ENCODE assay signal across 19 cellular contexts in the genomic region with DNA sequence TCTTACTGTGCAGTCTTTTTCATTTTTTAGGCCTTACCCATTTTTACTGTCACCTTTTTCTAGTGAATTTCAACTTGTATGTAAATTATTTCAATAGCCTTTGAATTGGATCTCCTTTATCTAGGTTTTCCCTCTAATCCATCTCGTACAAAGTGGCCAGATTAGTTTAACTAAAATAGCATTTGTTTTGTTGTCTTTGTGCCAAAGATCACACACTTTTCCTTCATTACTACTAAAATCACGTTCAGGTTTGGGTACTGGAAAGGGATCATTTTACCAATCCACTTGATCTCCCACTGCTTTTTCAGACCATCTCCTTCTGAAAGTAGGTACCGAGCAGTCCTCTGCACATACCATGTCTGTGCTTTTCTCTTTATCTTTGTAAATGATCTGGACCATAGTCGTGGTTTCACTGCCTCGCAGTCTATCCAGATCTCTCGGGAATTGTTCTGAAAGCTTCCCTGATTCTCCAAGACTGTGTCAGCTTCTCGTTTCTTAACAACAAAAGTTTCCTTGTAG. TPM values are rescaled to one million over a fixed set of nuclear protein-coding genes. Genes with fewer than 3 reads are reported as not detected.
"Had no signal": no experiment of that assay in that cellular context is flagged by ENCODE, and none has a peak within 500 bp of the region (broad histone marks: within the 10 kb centered on the region; RNA-seq: fewer than 3 reads in every experiment).

No MANE protein-coding gene starts in this region.

- H3K27ac Mint-ChIP-seq: activated naive CD8-positive, alpha-beta T cell treated with anti-CD3 and anti-CD28 coated beads, Interleukin-2, amount 10 ng/mL, durations not matched to agents 7 days and 5 days; immature natural killer cell; stimulated activated memory B cell treated with anti-CD40 and anti-IgM and Interleukin-4, amounts not matched to agents 10 μg/mL and 1 μg/mL and 100 μg/mL, for 72 hours had no signal

- H3K36me3 Mint-ChIP-seq: immature natural killer cell had no signal

- H3K27me3 Mint-ChIP-seq: activated naive CD8-positive, alpha-beta T cell treated with anti-CD3 and anti-CD28 coated beads, Interleukin-2, amount 10 ng/mL, durations not matched to agents 7 days and 5 days; effector memory CD8-positive, alpha-beta T cell; stimulated activated memory B cell treated with anti-CD40 and anti-IgM and Interleukin-4, amounts not matched to agents 10 μg/mL and 1 μg/mL and 100 μg/mL, for 72 hours; T-cell had no signal

- ATAC-seq: effector memory CD8-positive, alpha-beta T cell; heart left ventricle; stimulated activated memory B cell treated with anti-CD40 and anti-IgM and Interleukin-4, amounts not matched to agents 10 μg/mL and 1 μg/mL and 100 μg/mL, for 72 hours; T-cell had no signal

- H3K9me3 ChIP-seq: heart left ventricle had no signal

- H3K27ac ChIP-seq: epithelial cell of prostate, heart left ventricle had no signal

- H3K4me3 Mint-ChIP-seq: activated naive CD8-positive, alpha-beta T cell treated with anti-CD3 and anti-CD28 coated beads, Interleukin-2, amount 10 ng/mL, durations not matched to agents 7 days and 5 days; effector memory CD8-positive, alpha-beta T cell; immature natural killer cell; neural crest cell; stimulated activated memory B cell treated with anti-CD40 and anti-IgM and Interleukin-4, amounts not matched to agents 10 μg/mL and 1 μg/mL and 100 μg/mL, for 72 hours; T-cell had no signal

- H3K27me3 ChIP-seq: heart left ventricle had no signal

- H3K4me3 ChIP-seq: heart left ventricle had no signal

- DNase-seq: activated CD4-positive, CD25-positive, alpha-beta regulatory T cell treated with anti-CD3 and anti-CD28 coated beads, Interleukin-2, amount 50 U/mL, for 72 hours; activated gamma-delta T cell; activated naive CD8-positive, alpha-beta T cell treated with anti-CD3 and anti-CD28 coated beads, Interleukin-2, amount 10 ng/mL, durations not matched to agents 7 days and 5 days; activated T-cell treated with anti-CD3 and anti-CD28 coated beads, Interleukin-2, amount 50 U/mL, for 1 hour; cerebellar nuclear complex; dermis blood vessel endothelial cell; effector memory CD8-positive, alpha-beta T cell; foreskin melanocyte; heart left ventricle; immature natural killer cell; posterior cingulate gyrus; T-cell; T-helper 9 cell had no signal

- H3K9me3 Mint-ChIP-seq: activated naive CD8-positive, alpha-beta T cell treated with anti-CD3 and anti-CD28 coated beads, Interleukin-2, amount 10 ng/mL, durations not matched to agents 7 days and 5 days; effector memory CD8-positive, alpha-beta T cell; immature natural killer cell; neural crest cell; stimulated activated memory B cell treated with anti-CD40 and anti-IgM and Interleukin-4, amounts not matched to agents 10 μg/mL and 1 μg/mL and 100 μg/mL, for 72 hours; T-cell had no signal

RNA-seq across cellular contexts. Expression of gene TEX46, which starts 23.7 kb away (rescaled TPM):
- total RNA-seq: activated naive CD8-positive, alpha-beta T cell treated with anti-CD3 and anti-CD28 coated beads, Interleukin-2, amount 10 ng/mL, durations not matched to agents 7 days and 5 days; dermis blood vessel endothelial cell; lower leg skin; myocyte; neural crest cell; urinary bladder had no signal
